ENCODE assay signal across 8 cellular contexts in genomic region chr2:166610180-166610919, GRCh38.
DNase-seq lines count a peak whose midpoint lies in the region; ATAC-seq lines count a peak whose summit lies in the region.

No MANE protein-coding gene starts in this region.

- H3K27ac Mint-ChIP-seq in activated naive CD8-positive, alpha-beta T cell treated with anti-CD3 and anti-CD28 coated beads, Interleukin-2, amount 10 ng/mL, durations not matched to agents 7 days and 5 days = no peak overlapping the region
- H3K27ac Mint-ChIP-seq in stimulated activated effector memory CD8-positive, alpha-beta T cell treated with anti-CD3 and anti-CD28 coated beads, Interleukin-12 subunit alpha, Interleukin-12 subunit beta, amount 100 ng/mL, for 72 hours = no peak overlapping the region

- DNase-seq in NCI-H748 (lab: John Stamatoyannopoulos, UW; ENCODE audit: unreplicated experiment) (peak; percentile 6), NCI-H748 treated with DMSO at 0.1 percent for 48 hours (lab: John Stamatoyannopoulos, UW) (no peak), iPS-NIHi7 (ENCODE audit: extremely low spot score) (peak; percentile 46)
- DNase-seq in activated naive CD8-positive, alpha-beta T cell treated with anti-CD3 and anti-CD28 coated beads, Interleukin-2, amount 10 ng/mL, durations not matched to agents 7 days and 5 days = no peak
- no peak for DNase-seq in stimulated activated effector memory CD8-positive, alpha-beta T cell treated with anti-CD3 and anti-CD28 coated beads, Interleukin-12 subunit alpha, Interleukin-12 subunit beta, amount 100 ng/mL, for 72 hours (ENCODE audit: low spot score in 2 of 2)

- POLR2A ChIA-PET in activated naive CD8-positive, alpha-beta T cell treated with anti-CD3 and anti-CD28 coated beads, Interleukin-2, amount 10 ng/mL, durations not matched to agents 7 days and 5 days (lab: Charles Lee) = no interaction called here

- H3K27me3 Mint-ChIP-seq in activated naive CD8-positive, alpha-beta T cell treated with anti-CD3 and anti-CD28 coated beads, Interleukin-2, amount 10 ng/mL, durations not matched to agents 7 days and 5 days = peaks cover 17% of the 10 kb centered on the region

- peak overlapping the region; percentile 3 for H3K4me3 Mint-ChIP-seq in activated naive CD8-positive, alpha-beta T cell treated with anti-CD3 and anti-CD28 coated beads, Interleukin-2, amount 10 ng/mL, durations not matched to agents 7 days and 5 days
- no peak overlapping the region for H3K4me3 Mint-ChIP-seq in stimulated activated effector memory CD8-positive, alpha-beta T cell treated with anti-CD3 and anti-CD28 coated beads, Interleukin-12 subunit alpha, Interleukin-12 subunit beta, amount 100 ng/mL, for 72 hours

- H3K36me3 Mint-ChIP-seq in activated naive CD8-positive, alpha-beta T cell treated with anti-CD3 and anti-CD28 coated beads, Interleukin-2, amount 10 ng/mL, durations not matched to agents 7 days and 5 days = no peaks in the 10 kb centered on the region
- no peaks in the 10 kb centered on the region for H3K36me3 Mint-ChIP-seq in stimulated activated effector memory CD8-positive, alpha-beta T cell treated with anti-CD3 and anti-CD28 coated beads, Interleukin-12 subunit alpha, Interleukin-12 subunit beta, amount 100 ng/mL, for 72 hours

- H3K9me3 Mint-ChIP-seq in activated naive CD8-positive, alpha-beta T cell treated with anti-CD3 and anti-CD28 coated beads, Interleukin-2, amount 10 ng/mL, durations not matched to agents 7 days and 5 days = no peaks in the 10 kb centered on the region
- peaks cover 7% of the 10 kb centered on the region for H3K9me3 Mint-ChIP-seq in stimulated activated effector memory CD8-positive, alpha-beta T cell treated with anti-CD3 and anti-CD28 coated beads, Interleukin-12 subunit alpha, Interleukin-12 subunit beta, amount 100 ng/mL, for 72 hours

- ATAC-seq in activated naive CD8-positive, alpha-beta T cell treated with anti-CD3 and anti-CD28 coated beads, Interleukin-2, amount 10 ng/mL, durations not matched to agents 7 days and 5 days (ENCODE audit: low read depth) = no peak
- peak; percentile 21 for ATAC-seq in stimulated activated effector memory CD8-positive, alpha-beta T cell treated with anti-CD3 and anti-CD28 coated beads, Interleukin-12 subunit alpha, Interleukin-12 subunit beta, amount 100 ng/mL, for 72 hours
- ATAC-seq in HG02759 (IDR thresholded peaks at IDR 0.05; ENCODE audit: unreplicated experiment) (no peak), GM19023 (IDR thresholded peaks at IDR 0.05; ENCODE audit: unreplicated experiment) (no peak), GM19467 (IDR thresholded peaks at IDR 0.05; ENCODE audit: unreplicated experiment) (no peak)

- peaks cover 3% of the 10 kb centered on the region for H3K4me1 Mint-ChIP-seq in activated naive CD8-positive, alpha-beta T cell treated with anti-CD3 and anti-CD28 coated beads, Interleukin-2, amount 10 ng/mL, durations not matched to agents 7 days and 5 days
- no peaks in the 10 kb centered on the region for H3K4me1 Mint-ChIP-seq in stimulated activated effector memory CD8-positive, alpha-beta T cell treated with anti-CD3 and anti-CD28 coated beads, Interleukin-12 subunit alpha, Interleukin-12 subunit beta, amount 100 ng/mL, for 72 hours

Comparison
In these comparisons a context has a peak if more than half of its experiments do, and no peak if none do; other contexts are left out.
1. DNase-seq: peak in NCI-H748 (single experiment) and iPS-NIHi7 (single experiment); none in NCI-H748 treated with DMSO at 0.1 percent for 48 hours (single experiment), activated naive CD8-positive, alpha-beta T cell treated with anti-CD3 and anti-CD28 coated beads, Interleukin-2, amount 10 ng/mL, durations not matched to agents 7 days and 5 days (single experiment) and stimulated activated effector memory CD8-positive, alpha-beta T cell treated with anti-CD3 and anti-CD28 coated beads, Interleukin-12 subunit alpha, Interleukin-12 subunit beta, amount 100 ng/mL, for 72 hours (0 of 2).